ENCODE assay signal across 19 cellular contexts in genomic region chr11:17572791-17573460, GRCh38. TPM values are rescaled to one million over a fixed set of nuclear protein-coding genes. Genes with fewer than 3 reads are reported as not detected.
DNase-seq lines count a peak whose midpoint lies in the region; ATAC-seq and TF ChIP-seq lines count a peak whose summit lies in the region.
"Had no signal": no experiment of that assay in that cellular context is flagged by ENCODE, and none has a peak within 500 bp of the region (broad histone marks: within the 10 kb centered on the region; RNA-seq: fewer than 3 reads in every experiment).

No MANE protein-coding gene starts in this region.

- no peak overlapping the region for H3K9ac ChIP-seq in H9 (ENCODE audit: extremely low read depth, insufficient read length, low read length)

- no peaks in the 10 kb centered on the region for H3K36me3 ChIP-seq in esophagus muscularis mucosa
- H3K36me3 ChIP-seq: Peyer's patch had no signal

- H2AFZ ChIP-seq in H9 (ENCODE audit: low read length): no peak overlapping the region

- no peak overlapping the region for H2BK5ac ChIP-seq in H9 (ENCODE audit: insufficient read length, low read length)

- H4K20me1 ChIP-seq in H9 (ENCODE audit: control insufficient read depth, insufficient read depth, insufficient read length): no peaks in the 10 kb centered on the region

- H2AK5ac ChIP-seq in H9 (ENCODE audit: insufficient read length, low read length): no peak overlapping the region

- H3K23me2 ChIP-seq in H9 (ENCODE audit: insufficient read length, low read depth, low read length, poor library complexity, severe bottlenecking): no peaks in the 10 kb centered on the region

- no peak overlapping the region for H3K23ac ChIP-seq in H9 (ENCODE audit: insufficient read length, low read depth, low read length)

- no peak overlapping the region for H3K56ac ChIP-seq in H9 (ENCODE audit: insufficient read length, low read depth, low read length)

- DNase-seq in H9 (peak; percentile 19), SW480 (ENCODE audit: low spot score) (peak; percentile 60), islet precursor cell (peak; percentile 49), osteocyte (ENCODE audit: extremely low spot score, unreplicated experiment) (peak; percentile 80), esophagus muscularis mucosa (ENCODE audit: extremely low spot score) (no peak), SHP77 (lab: John Stamatoyannopoulos, UW) (no peak)
- DNase-seq: ACHN; CD4-positive, alpha-beta memory T cell; DMS79; MM.1S; NCI-H1105; NCI-H187 treated with DMSO at 0.1 percent for 48 hours; NCI-H510A treated with DMSO at 0.1 percent for 48 hours; SHP77 treated with DMSO at 0.1 percent for 48 hours had no signal

- no peak overlapping the region for H2BK120ac ChIP-seq in H9 (ENCODE audit: low read depth, low read length, poor library complexity, severe bottlenecking)

- no peak overlapping the region for H2BK12ac ChIP-seq in H9 (ENCODE audit: insufficient read length, low read depth, low read length)

- no peak overlapping the region for H4K8ac ChIP-seq in H9 (replicated peaks; ENCODE audit: insufficient read length, low read depth, low read length)

- H4K91ac ChIP-seq in H9 (ENCODE audit: insufficient read length, low read depth, low read length): no peak overlapping the region

- intact Hi-C loops in esophagus muscularis mucosa (cut with DNase I): no loop called here

- H3K9me3 ChIP-seq in H9 (ENCODE audit: control insufficient read depth, low read depth, low read length): no peaks in the 10 kb centered on the region
- H3K9me3 ChIP-seq in esophagus muscularis mucosa: no peaks in the 10 kb centered on the region
- H3K9me3 ChIP-seq: Peyer's patch had no signal

- H3K4me3 ChIP-seq in esophagus muscularis mucosa: no peak overlapping the region
- H3K4me3 ChIP-seq: GM12878, Peyer's patch had no signal

- no peak for TF ChIP-seq CTCF in H9 (conservative IDR thresholded peaks at IDR 0.05)
- no peak for TF ChIP-seq CTCF in osteocyte (IDR thresholded peaks at IDR 0.05)
- TF ChIP-seq CTCF in esophagus muscularis mucosa (IDR thresholded peaks at IDR 0.05): no peak

- no peak overlapping the region for H3T11ph ChIP-seq in H9 (ENCODE audit: low read length)

- no peak for ATAC-seq in SK-N-SH treated with all-trans-retinoic acid at 6 μM for 48 hours

- H3K36me3 Mint-ChIP-seq in H9 (ENCODE audit: insufficient read depth in 1 of 3, low read depth in 3 of 3) (no peaks in the 10 kb centered on the region), osteocyte (ENCODE audit: unreplicated experiment) (no peaks in the 10 kb centered on the region)
- H3K36me3 Mint-ChIP-seq: CD4-positive, alpha-beta memory T cell had no signal

- no peak overlapping the region for H3K4ac ChIP-seq in H9 (ENCODE audit: low read depth, low read length)

- H3K79me1 ChIP-seq in H9 (ENCODE audit: insufficient read depth, low read depth, low read length, poor library complexity, severe bottlenecking): no peaks in the 10 kb centered on the region

- H4K5ac ChIP-seq in H9 (ENCODE audit: insufficient read length, low read depth, low read length): no peak overlapping the region

- no peaks in the 10 kb centered on the region for H3K79me2 ChIP-seq in H9 (ENCODE audit: insufficient read depth, low read length)

- TF ChIP-seq POLR2A in esophagus muscularis mucosa (IDR thresholded peaks at IDR 0.05; ENCODE audit: low read depth): no peak

- H3K18ac ChIP-seq in H9 (ENCODE audit: insufficient read length, low read depth, low read length): no peak overlapping the region

- H2BK20ac ChIP-seq in H9 (ENCODE audit: low read depth, low read length, poor library complexity, severe bottlenecking): no peak overlapping the region

- H3K4me1 ChIP-seq in H9 (ENCODE audit: insufficient read depth, low read length) (no peaks in the 10 kb centered on the region), esophagus muscularis mucosa (no peaks in the 10 kb centered on the region)
- H3K4me1 ChIP-seq: Peyer's patch had no signal

- no peak overlapping the region for H3K27ac ChIP-seq in H9 (ENCODE audit: insufficient read length, low read depth, low read length)
- no peak overlapping the region for H3K27ac ChIP-seq in esophagus muscularis mucosa (replicated peaks in 1 of 4)
- H3K27ac ChIP-seq: Peyer's patch had no signal

- H3K27me3 ChIP-seq in H9 (ENCODE audit: insufficient read depth, low read length) (no peaks in the 10 kb centered on the region), esophagus muscularis mucosa (peaks cover 0 to 19% (median under 1%) of the 10 kb centered on the region in 4 donors)
- H3K27me3 ChIP-seq: Peyer's patch had no signal

- H3K9me3 Mint-ChIP-seq in H9: no peaks in the 10 kb centered on the region
- no peaks in the 10 kb centered on the region for H3K9me3 Mint-ChIP-seq in osteocyte (ENCODE audit: unreplicated experiment)
- H3K9me3 Mint-ChIP-seq: CD4-positive, alpha-beta memory T cell had no signal

- TF ChIP-seq EP300 in esophagus muscularis mucosa (IDR thresholded peaks at IDR 0.05): no peak

- H3K4me2 ChIP-seq in H9 (ENCODE audit: insufficient read depth, insufficient read length, low read length): no peak overlapping the region

- H3K14ac ChIP-seq in H9 (ENCODE audit: insufficient read depth, low read length): no peak overlapping the region

- no peak overlapping the region for H2BK15ac ChIP-seq in H9 (ENCODE audit: low read depth, low read length)

- H3K27ac Mint-ChIP-seq in H9: no peak overlapping the region; a peak in 1 of 7 replicates
- H3K27ac Mint-ChIP-seq in osteocyte (ENCODE audit: unreplicated experiment): no peak overlapping the region
- H3K27ac Mint-ChIP-seq: B cell had no signal

- H3K27me3 Mint-ChIP-seq in H9 (ENCODE audit: low read depth) (peaks cover 9% of the 10 kb centered on the region), osteocyte (ENCODE audit: unreplicated experiment) (peaks cover 8% of the 10 kb centered on the region)

- no CpG with 5 or more reads among the region's 20 CpGs for WGBS in H9 (ENCODE audit: extremely low coverage, insufficient read length, low lambda C conversion rate)
- 92% methylated on average over 20 of the region's 20 CpGs for WGBS in esophagus muscularis mucosa

- H3K4me3 Mint-ChIP-seq in H9 (no peak overlapping the region), osteocyte (ENCODE audit: unreplicated experiment) (no peak overlapping the region)
- H3K4me3 Mint-ChIP-seq: B cell; CD4-positive, alpha-beta memory T cell had no signal

- H3K4me1 Mint-ChIP-seq in H9 (peaks cover 10 to 28% of the 10 kb centered on the region in 2 experiments), osteocyte (ENCODE audit: unreplicated experiment) (no peaks in the 10 kb centered on the region)

TF ChIP-seq in SK-N-SH treated with all-trans-retinoic acid at 6 μM for 48 hours, 23 proteins besides CTCF, POLR2A, EP300 and RAD21:
- TF ChIP-seq TOX (CRISPR knock-in tag; IDR thresholded peaks at IDR 0.05; ENCODE audit: borderline replicate concordance): no peak
- no peak for TF ChIP-seq ESRRG (CRISPR knock-in tag; IDR thresholded peaks at IDR 0.05)
- TF ChIP-seq CSDC2 (CRISPR knock-in tag; IDR thresholded peaks at IDR 0.05): no peak
- no peak for TF ChIP-seq ZNF565 (CRISPR knock-in tag; conservative IDR thresholded peaks at IDR 0.05; ENCODE audit: low read depth)
- no peak for TF ChIP-seq SNAI2 (CRISPR knock-in tag; IDR thresholded peaks at IDR 0.05)
- no peak for TF ChIP-seq ISL1 (CRISPR knock-in tag; IDR thresholded peaks at IDR 0.05)

RNA-seq across cellular contexts. Expression of gene OTOG, which starts 25.9 kb away (rescaled TPM):
- total RNA-seq in H9 (2021) (0.35 and 0.86 TPM in 2 replicates), osteocyte (not detected in 2 replicates), esophagus muscularis mucosa (not detected)
- total RNA-seq: B cell; CD4-positive, alpha-beta memory T cell; G401; GM12878 had no signal

RNA-seq across cellular contexts. Expression of gene USH1C, which starts 28.7 kb away (rescaled TPM):
- total RNA-seq in H9 (2021) (1.0 and 1.5 TPM in 2 replicates), osteocyte (not detected in 2 replicates), esophagus muscularis mucosa (not detected)
- total RNA-seq: B cell; CD4-positive, alpha-beta memory T cell; G401; GM12878 had no signal

Comparison
In these comparisons a context has a peak if more than half of its experiments do, and no peak if none do; other contexts are left out.
1. DNase-seq: peak in H9 (single experiment), SW480 (single experiment), islet precursor cell (single experiment) and osteocyte (single experiment); none in esophagus muscularis mucosa (single experiment) and SHP77 (0 of 2).